Comparison of ENCODE assay signal across 8 cellular contexts in genomic region chr15:98785796-98786581, GRCh38.
A peak's percentile ranks its signal among the peaks of the same experiment; 100 is the strongest.
DNase-seq lines count a peak whose midpoint lies in the region; ATAC-seq lines count a peak whose summit lies in the region.

No MANE protein-coding gene starts in this region.

- no peaks in the 10 kb centered on the region for H3K9me3 Mint-ChIP-seq in activated naive CD4-positive, alpha-beta T cell treated with anti-CD3 and anti-CD28 coated beads for 36 hours
- no peaks in the 10 kb centered on the region for H3K9me3 Mint-ChIP-seq in stimulated activated naive CD8-positive, alpha-beta T cell treated with anti-CD3 and anti-CD28 coated beads, Interleukin-15, amount 100 ng/mL, for 72 hours

- CTCF ChIA-PET in activated naive CD4-positive, alpha-beta T cell treated with anti-CD3 and anti-CD28 coated beads for 36 hours (lab: Charles Lee): no interaction called here

- H3K4me3 Mint-ChIP-seq in activated naive CD4-positive, alpha-beta T cell treated with anti-CD3 and anti-CD28 coated beads for 36 hours: no peak overlapping the region
- H3K4me3 Mint-ChIP-seq in stimulated activated naive CD8-positive, alpha-beta T cell treated with anti-CD3 and anti-CD28 coated beads, Interleukin-15, amount 100 ng/mL, for 72 hours: peak overlapping the region; percentile 5 to 37

- H3K36me3 Mint-ChIP-seq in activated naive CD4-positive, alpha-beta T cell treated with anti-CD3 and anti-CD28 coated beads for 36 hours (ENCODE audit: low read depth): no peaks in the 10 kb centered on the region

- DNase-seq in activated naive CD4-positive, alpha-beta T cell treated with anti-CD3 and anti-CD28 coated beads for 36 hours: peak; percentile 26
- no peak for DNase-seq in activated naive CD4-positive, alpha-beta T cell treated with anti-CD3 and anti-CD28 coated beads, Interleukin-2, amount 50 U/mL, for 16 hours
- DNase-seq in cerebellar cortex (ENCODE audit: low spot score): peak; percentile 30
- DNase-seq in stimulated activated naive CD8-positive, alpha-beta T cell treated with anti-CD3 and anti-CD28 coated beads, Interleukin-15, amount 100 ng/mL, for 72 hours: peak; percentile 15 to 62
- DNase-seq in activated CD4-positive, CD25-positive, alpha-beta regulatory T cell (lab: John Stamatoyannopoulos, UW): no peak
- DNase-seq in AML-193 (lab: John Stamatoyannopoulos, UW): no peak
- no peak for DNase-seq in occipital lobe (lab: John Stamatoyannopoulos, UW)

- no peak overlapping the region for H3K27ac Mint-ChIP-seq in activated naive CD4-positive, alpha-beta T cell treated with anti-CD3 and anti-CD28 coated beads for 36 hours
- no peak overlapping the region for H3K27ac Mint-ChIP-seq in stimulated activated naive CD8-positive, alpha-beta T cell treated with anti-CD3 and anti-CD28 coated beads, Interleukin-15, amount 100 ng/mL, for 72 hours

- peaks cover 60% of the 10 kb centered on the region for H3K4me1 Mint-ChIP-seq in activated naive CD4-positive, alpha-beta T cell treated with anti-CD3 and anti-CD28 coated beads for 36 hours (ENCODE audit: low read depth)
- H3K4me1 Mint-ChIP-seq in stimulated activated naive CD8-positive, alpha-beta T cell treated with anti-CD3 and anti-CD28 coated beads, Interleukin-15, amount 100 ng/mL, for 72 hours: peaks cover 59% of the 10 kb centered on the region

- no peaks in the 10 kb centered on the region for H3K27me3 Mint-ChIP-seq in activated naive CD4-positive, alpha-beta T cell treated with anti-CD3 and anti-CD28 coated beads for 36 hours (ENCODE audit: low read depth)
- no peaks in the 10 kb centered on the region for H3K27me3 Mint-ChIP-seq in stimulated activated naive CD8-positive, alpha-beta T cell treated with anti-CD3 and anti-CD28 coated beads, Interleukin-15, amount 100 ng/mL, for 72 hours

- intact Hi-C loops in activated naive CD4-positive, alpha-beta T cell treated with anti-CD3 and anti-CD28 coated beads for 36 hours (cut with micrococcal nuclease): no loop called here

- peak; percentile 80 for ATAC-seq in HG03432 (IDR thresholded peaks at IDR 0.05; ENCODE audit: unreplicated experiment)
- ATAC-seq in stimulated activated naive CD8-positive, alpha-beta T cell treated with anti-CD3 and anti-CD28 coated beads, Interleukin-15, amount 100 ng/mL, for 72 hours: peak; percentile 96

Comparison
In these comparisons a context has a peak if more than half of its experiments do, and no peak if none do; other contexts are left out.
1. DNase-seq: peak in activated naive CD4-positive, alpha-beta T cell treated with anti-CD3 and anti-CD28 coated beads for 36 hours (single experiment), cerebellar cortex (single experiment) and stimulated activated naive CD8-positive, alpha-beta T cell treated with anti-CD3 and anti-CD28 coated beads, Interleukin-15, amount 100 ng/mL, for 72 hours (2 of 2); none in activated naive CD4-positive, alpha-beta T cell treated with anti-CD3 and anti-CD28 coated beads, Interleukin-2, amount 50 U/mL, for 16 hours (single experiment), activated CD4-positive, CD25-positive, alpha-beta regulatory T cell (0 of 4), AML-193 (0 of 2) and occipital lobe (single experiment).